Comparison of ENCODE assay signal across 10 cellular contexts in the genomic region with DNA sequence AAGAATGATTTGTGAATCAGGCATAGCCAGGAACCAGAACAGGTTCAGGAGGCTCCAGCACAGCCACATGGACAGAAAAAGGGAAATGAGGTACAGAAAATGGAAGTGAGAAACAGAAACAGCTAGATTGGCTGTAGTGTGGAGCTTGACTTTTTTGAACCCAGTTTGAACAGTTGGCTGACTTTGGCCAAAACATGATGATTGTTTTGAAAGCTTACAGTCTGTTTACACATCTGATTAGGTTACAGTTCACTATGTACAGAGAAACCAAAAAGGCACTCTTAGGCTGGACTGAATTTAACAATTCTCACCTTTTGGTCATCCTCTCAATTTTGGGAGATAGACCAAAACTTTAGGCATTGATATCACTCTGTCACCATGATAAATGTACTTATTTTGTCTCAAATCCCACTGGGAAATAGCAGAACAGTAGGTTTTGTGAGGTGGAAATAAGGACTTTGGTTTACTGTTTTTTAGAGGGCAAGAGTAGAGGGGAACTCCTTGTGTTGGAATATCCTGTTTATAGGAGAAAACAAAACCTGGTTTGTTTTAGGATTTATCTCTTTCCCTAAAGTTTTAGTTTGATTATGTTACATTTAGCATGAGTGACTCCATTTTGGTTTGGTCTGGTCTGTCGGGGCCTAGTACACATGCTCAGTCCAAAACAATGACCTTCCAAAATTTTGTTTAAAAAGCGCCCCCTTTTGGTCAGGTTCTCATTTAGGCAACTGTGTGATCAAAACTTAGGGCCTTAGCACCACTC.
DNase-seq lines count a peak whose midpoint lies in the region; ATAC-seq, FAIRE-seq and TF ChIP-seq lines count a peak whose summit lies in the region.
"Had no signal": no experiment of that assay in that cellular context is flagged by ENCODE, and none has a peak within 500 bp of the region (broad histone marks: within the 10 kb centered on the region; RNA-seq: fewer than 3 reads in every experiment).

No MANE protein-coding gene starts in this region.

- intact Hi-C loops in left colon (cut with DNase I, micrococcal nuclease) = no loop called here

- no peaks in the 10 kb centered on the region for H3K27me3 Mint-ChIP-seq in IgD-negative memory B cell

- DNase-seq in GM20000 (ENCODE audit: low spot score) = peak; percentile 20
- no peak for DNase-seq in fibroblast of pulmonary artery (ENCODE audit: low read depth)
- DNase-seq in SW 1271 (lab: John Stamatoyannopoulos, UW) = no peak
- DNase-seq in left colon = no peak
- no peak for DNase-seq in Peyer's patch

- TF ChIP-seq POLR2A in Peyer's patch (IDR thresholded peaks at IDR 0.05) = no peak

- no peak for ATAC-seq in left colon
- ATAC-seq in HG03565 (IDR thresholded peaks at IDR 0.05; ENCODE audit: unreplicated experiment) = no peak

- TF ChIP-seq CTCF in GM20000 (IDR thresholded peaks at IDR 0.05; ENCODE audit: extremely low read depth, missing control alignments) (no peak), fibroblast of pulmonary artery (IDR thresholded peaks at IDR 0.05; ENCODE audit: low read length, missing control alignments) (peak; percentile 3), Peyer's patch (IDR thresholded peaks at IDR 0.05) (no peak)

- no peaks in the 10 kb centered on the region for H3K36me3 Mint-ChIP-seq in IgD-negative memory B cell

- H3K27ac ChIP-seq in Peyer's patch = no peak overlapping the region

- H3K4me3 ChIP-seq in fibroblast of pulmonary artery (replicated peaks; ENCODE audit: low read depth, low read length) (no peak overlapping the region), Peyer's patch (no peak overlapping the region)

- peak; percentile 8 for FAIRE-seq in G401.6 (lab: Jason Lieb, UNC)
- FAIRE-seq: endothelial cell of umbilical vein, RCC 7860 had no signal

- H3K9me3 Mint-ChIP-seq in IgD-negative memory B cell = no peaks in the 10 kb centered on the region

- H3K27ac Mint-ChIP-seq in IgD-negative memory B cell = peak overlapping the region in 2 of 3 donors; percentile 21 to 53

- H3K36me3 ChIP-seq in Peyer's patch = no peaks in the 10 kb centered on the region

- no peaks in the 10 kb centered on the region for H3K9me3 ChIP-seq in Peyer's patch

- no peaks in the 10 kb centered on the region for H3K27me3 ChIP-seq in Peyer's patch

- peaks cover 10 to 31% (median 13%) of the 10 kb centered on the region in 3 donors for H3K4me1 Mint-ChIP-seq in IgD-negative memory B cell

- H3K4me1 ChIP-seq in Peyer's patch = no peaks in the 10 kb centered on the region

- H3K4me3 Mint-ChIP-seq in IgD-negative memory B cell = peak overlapping the region in 1 of 4 donors; percentile 88
